In the genomic region with DNA sequence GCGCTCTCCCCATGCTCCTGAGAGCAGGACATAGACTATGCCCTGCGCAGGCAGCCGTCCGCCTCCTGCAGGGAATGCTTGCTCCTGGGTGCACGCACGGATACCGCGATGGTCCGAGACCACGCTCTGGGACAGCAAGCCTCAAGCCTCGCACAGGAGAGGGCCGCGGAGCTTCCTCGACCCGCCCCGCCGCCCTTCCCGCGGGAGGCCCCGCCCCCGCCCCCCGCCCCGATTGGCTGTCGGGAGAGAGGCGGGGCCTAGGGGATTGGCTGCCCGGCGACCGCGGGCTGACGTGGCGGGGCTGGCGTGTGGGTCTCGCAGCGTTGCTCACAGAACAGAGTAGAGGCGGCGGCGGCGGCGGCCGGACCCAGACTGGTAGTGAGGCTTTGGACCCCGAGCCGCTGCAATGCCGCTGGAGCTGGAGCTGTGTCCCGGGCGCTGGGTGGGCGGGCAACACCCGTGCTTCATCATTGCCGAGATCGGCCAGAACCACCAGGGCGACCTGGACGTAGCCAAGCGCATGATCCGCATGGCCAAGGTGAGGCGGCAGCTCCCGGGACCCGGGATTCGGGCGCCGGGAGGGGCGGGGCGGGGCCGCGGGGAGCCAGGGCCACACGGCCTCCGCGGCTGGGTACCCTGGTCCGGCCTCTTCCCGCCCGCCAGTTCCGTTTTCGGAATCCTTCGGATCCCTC, we compare ENCODE assay signal across 9 cellular contexts. TPM values are rescaled to one million over a fixed set of nuclear protein-coding genes. Genes with fewer than 3 reads are reported as not detected.
DNase-seq lines count a peak whose midpoint lies in the region; ATAC-seq, FAIRE-seq and TF ChIP-seq lines count a peak whose summit lies in the region.
"Had no signal": no experiment of that assay in that cellular context is flagged by ENCODE, and none has a peak within 500 bp of the region (broad histone marks: within the 10 kb centered on the region; RNA-seq: fewer than 3 reads in every experiment).

A gene with protein sequence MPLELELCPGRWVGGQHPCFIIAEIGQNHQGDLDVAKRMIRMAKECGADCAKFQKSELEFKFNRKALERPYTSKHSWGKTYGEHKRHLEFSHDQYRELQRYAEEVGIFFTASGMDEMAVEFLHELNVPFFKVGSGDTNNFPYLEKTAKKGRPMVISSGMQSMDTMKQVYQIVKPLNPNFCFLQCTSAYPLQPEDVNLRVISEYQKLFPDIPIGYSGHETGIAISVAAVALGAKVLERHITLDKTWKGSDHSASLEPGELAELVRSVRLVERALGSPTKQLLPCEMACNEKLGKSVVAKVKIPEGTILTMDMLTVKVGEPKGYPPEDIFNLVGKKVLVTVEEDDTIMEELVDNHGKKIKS (plus strand): TSS at position 330 of the 692 bp plus-strand sequence. CDS start 77 bp downstream, at position 407.

- H3K9me3 ChIP-seq in BE2C: no peaks in the 10 kb centered on the region

- TF ChIP-seq CTCF in BE2C (IDR thresholded peaks at IDR 0.05; ENCODE audit: low read depth, low read length) (no peak), choroid plexus epithelial cell (conservative IDR thresholded peaks at IDR 0.05; ENCODE audit: low read depth, low read length) (peak; percentile 20)

- DNase-seq in BE2C (peak; percentile 97), GM19239 (ENCODE audit: insufficient read length, low spot score) (peak; percentile 89), NCI-H524 treated with DMSO at 0.1 percent for 48 hours (lab: John Stamatoyannopoulos, UW) (peak; percentile 93), choroid plexus epithelial cell (ENCODE audit: low read depth) (peak; percentile 95), kidney glomerular epithelial cell (lab: John Stamatoyannopoulos, UW) (peak; percentile 96)
- DNase-seq in activated CD4-positive, alpha-beta T cell treated with anti-CD3 and anti-CD28 coated beads for 4 hours: peak; percentile 91 to 93
- DNase-seq in stimulated activated CD4-positive, alpha-beta T cell treated with anti-CD3 and anti-CD28 coated beads, Interleukin-15, amount 100 ng/mL, for 48 hours (ENCODE audit: low read depth in 2 of 2): peak; percentile 87 to 92

- H3K27me3 ChIP-seq in BE2C: no peaks in the 10 kb centered on the region

- no peaks in the 10 kb centered on the region for H3K4me1 ChIP-seq in BE2C

- peak; percentile 4 for FAIRE-seq in GM19239 (lab: Jason Lieb, UNC)
- FAIRE-seq: islet of Langerhans had no signal

- ATAC-seq in HG03442 (IDR thresholded peaks at IDR 0.05; ENCODE audit: unreplicated experiment): peak; percentile 91

- peaks cover 14% of the 10 kb centered on the region for H3K36me3 ChIP-seq in BE2C

- H3K4me3 ChIP-seq in BE2C (ENCODE audit: low read depth, low read length) (peak within 1 kb of the TSS; percentile 96), choroid plexus epithelial cell (ENCODE audit: low read depth, low read length) (peak within 1 kb of the TSS; percentile 89)

RNA-seq across cellular contexts. Expression of the gene that starts here (rescaled TPM):
- polyA plus RNA-seq in BE2C (2012; ENCODE audit: insufficient read depth, insufficient read length, low read depth): 83.3 TPM

Comparison
In these comparisons a context has a peak if more than half of its experiments do, and no peak if none do; other contexts are left out.
1. Peak in every context shown above with its lines: DNase-seq, ATAC-seq and H3K4me3 ChIP-seq.